27 cellular contexts compared by ENCODE assay signal in the genomic region with DNA sequence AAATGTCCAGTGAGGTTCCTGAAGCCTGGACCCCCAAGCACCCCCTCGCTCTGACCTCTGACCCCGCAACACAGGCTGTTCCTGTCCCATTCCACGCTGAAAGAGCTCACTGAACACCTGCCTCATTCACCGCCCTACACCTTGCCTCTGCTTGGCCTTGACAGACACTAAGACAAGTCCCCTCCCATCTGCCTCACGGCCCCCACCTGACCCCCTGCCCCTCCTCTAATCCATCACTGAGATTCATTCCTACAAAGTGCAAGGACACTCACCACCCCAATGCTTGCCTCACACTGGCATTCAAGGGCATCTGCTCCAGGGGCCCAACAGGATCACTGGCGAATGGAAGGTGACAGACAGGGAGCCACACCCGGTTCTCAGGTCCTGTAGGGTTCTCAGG.
"Had no signal": no experiment of that assay in that cellular context is flagged by ENCODE, and none has a peak within 500 bp of the region (broad histone marks: within the 10 kb centered on the region; RNA-seq: fewer than 3 reads in every experiment).

No MANE protein-coding gene starts in this region.

- H3K27ac ChIP-seq: ascending aorta, body of pancreas, Peyer's patch had no signal

- H3K27ac Mint-ChIP-seq: activated CD8-positive, alpha-beta memory T cell treated with anti-CD3 and anti-CD28 coated beads, Interleukin-2, amount 10 ng/mL, durations not matched to agents 7 days and 5 days; activated naive CD4-positive, alpha-beta T cell treated with anti-CD3 and anti-CD28 coated beads, Interleukin-2, amount 50 U/mL, for 24 hours; activated T-helper 1 cell treated with anti-CD3 and anti-CD28 coated beads, Interleukin-12 subunit alpha, Interleukin-12 subunit beta, Interleukin-2, Interleukin-4 antibody, amounts not matched to agents 30 ng/mL and 10 ng/mL and 1 ng/mL, durations not matched to agents 14 hours and 24 hours and 36 hours; T-helper 17 cell; WTC11 had no signal

- H3K4me1 Mint-ChIP-seq: activated naive CD4-positive, alpha-beta T cell treated with anti-CD3 and anti-CD28 coated beads, Interleukin-2, amount 50 U/mL, for 24 hours had no signal

- H3K9me3 Mint-ChIP-seq: activated naive CD4-positive, alpha-beta T cell treated with anti-CD3 and anti-CD28 coated beads, Interleukin-2, amount 50 U/mL, for 24 hours; activated T-cell treated with anti-CD3 and anti-CD28 coated beads, Interleukin-2, amount 50 U/mL, for 24 hours; activated T-helper 1 cell treated with anti-CD3 and anti-CD28 coated beads, Interleukin-12 subunit alpha, Interleukin-12 subunit beta, Interleukin-2, Interleukin-4 antibody, amounts not matched to agents 30 ng/mL and 10 ng/mL and 1 ng/mL, durations not matched to agents 14 hours and 24 hours and 36 hours had no signal

- H3K4me1 ChIP-seq: Peyer's patch had no signal

- H3K4me3 Mint-ChIP-seq: activated CD8-positive, alpha-beta memory T cell treated with anti-CD3 and anti-CD28 coated beads, Interleukin-2, amount 10 ng/mL, durations not matched to agents 7 days and 5 days; activated naive CD4-positive, alpha-beta T cell treated with anti-CD3 and anti-CD28 coated beads, Interleukin-2, amount 50 U/mL, for 24 hours; activated T-cell treated with anti-CD3 and anti-CD28 coated beads, Interleukin-2, amount 50 U/mL, for 24 hours; activated T-helper 1 cell treated with anti-CD3 and anti-CD28 coated beads, Interleukin-12 subunit alpha, Interleukin-12 subunit beta, Interleukin-2, Interleukin-4 antibody, amounts not matched to agents 30 ng/mL and 10 ng/mL and 1 ng/mL, durations not matched to agents 14 hours and 24 hours and 36 hours; T-helper 17 cell; WTC11 had no signal

- H3K4me3 ChIP-seq: ascending aorta, body of pancreas, MG63, Peyer's patch had no signal

- H3K36me3 Mint-ChIP-seq: activated CD8-positive, alpha-beta memory T cell treated with anti-CD3 and anti-CD28 coated beads, Interleukin-2, amount 10 ng/mL, durations not matched to agents 7 days and 5 days; activated naive CD4-positive, alpha-beta T cell treated with anti-CD3 and anti-CD28 coated beads, Interleukin-2, amount 50 U/mL, for 24 hours; WTC11 had no signal

- DNase-seq: activated CD4-positive, alpha-beta T cell treated with anti-CD3 and anti-CD28 coated beads for 48 hours; activated CD4-positive, alpha-beta T cell treated with anti-CD3 and anti-CD28 coated beads, Interleukin-2, amount 50 U/mL, for 4 hours; activated CD4-positive, CD25-positive, alpha-beta regulatory T cell treated with anti-CD3 and anti-CD28 coated beads, Interleukin-2, amount 50 U/mL, for 72 hours; activated CD8-positive, alpha-beta memory T cell treated with anti-CD3 and anti-CD28 coated beads, Interleukin-2, amount 10 ng/mL, durations not matched to agents 7 days and 5 days; activated effector memory CD4-positive, alpha-beta T cell treated with Interleukin-2 at 50 U/mL for 16 hours; activated naive CD4-positive, alpha-beta T cell; activated T-cell treated with anti-CD3 and anti-CD28 coated beads, Interleukin-2, amount 50 U/mL, for 24 hours; amniotic stem cell; body of pancreas; MG63; MV-4-11; NCI-H1092 treated with DMSO at 0.1 percent for 48 hours; NCI-H1417 treated with DMSO at 0.1 percent for 48 hours; NCI-H1694; NCI-H2029 treated with DMSO at 0.1 percent for 48 hours; NCI-H510A treated with DMSO at 0.1 percent for 48 hours; NK-92 treated with Interleukin-12 subunit alpha and Interleukin-12 subunit beta, amount 100 ng/mL, for 24 hours; OCI-M1; Peyer's patch; SIG-M5; T-helper 17 cell; T-helper 9 cell had no signal

- H3K9me3 ChIP-seq: ascending aorta, body of pancreas, MG63, Peyer's patch had no signal

- H3K27me3 Mint-ChIP-seq: activated naive CD4-positive, alpha-beta T cell treated with anti-CD3 and anti-CD28 coated beads, Interleukin-2, amount 50 U/mL, for 24 hours had no signal

- H3K36me3 ChIP-seq: ascending aorta, MG63, Peyer's patch had no signal

- ATAC-seq: activated CD8-positive, alpha-beta memory T cell treated with anti-CD3 and anti-CD28 coated beads, Interleukin-2, amount 10 ng/mL, durations not matched to agents 7 days and 5 days; body of pancreas; T-helper 17 cell; WTC11 had no signal

- FAIRE-seq: bronchial epithelial cell had no signal

- H3K27me3 ChIP-seq: ascending aorta, body of pancreas, MG63, Peyer's patch had no signal
